11 cellular contexts compared by ENCODE assay signal in the genomic region with DNA sequence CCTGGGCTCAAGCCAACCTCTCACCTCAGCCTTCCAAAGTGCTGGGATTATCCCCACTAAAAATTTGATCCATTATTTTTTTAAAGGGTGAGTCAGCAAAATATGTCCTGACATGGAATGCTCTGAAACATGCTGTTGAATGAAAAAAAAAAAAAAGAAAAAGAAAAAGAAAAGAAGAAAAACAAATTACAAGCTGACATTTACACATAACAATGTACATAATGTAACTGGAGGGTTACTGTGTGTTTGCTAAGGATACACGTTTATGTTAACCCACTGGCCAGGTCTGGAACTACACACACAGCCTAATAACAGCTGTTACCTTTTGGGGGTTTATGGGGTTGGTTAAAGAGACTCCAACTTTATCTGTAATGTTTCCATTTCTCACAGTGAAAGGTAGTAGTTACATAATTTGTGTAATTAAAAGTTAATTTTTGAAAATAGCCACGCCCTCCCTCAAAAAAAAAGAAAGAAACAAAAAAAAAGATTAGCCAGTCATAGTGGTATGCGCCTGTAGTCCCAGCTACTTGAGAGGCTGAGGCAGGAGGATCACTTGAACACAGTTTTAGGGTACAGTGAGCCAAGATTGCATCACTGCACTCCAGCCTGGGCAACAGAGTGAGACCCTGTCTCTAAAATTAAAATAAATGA. TPM values are rescaled to one million over a fixed set of nuclear protein-coding genes. Genes with fewer than 3 reads are reported as not detected.
DNase-seq lines count a peak whose midpoint lies in the region; ATAC-seq and TF ChIP-seq lines count a peak whose summit lies in the region.
"Had no signal": no experiment of that assay in that cellular context is flagged by ENCODE, and none has a peak within 500 bp of the region (broad histone marks: within the 10 kb centered on the region; RNA-seq: fewer than 3 reads in every experiment).

No MANE protein-coding gene starts in this region.

- H2BK5ac ChIP-seq in mesenchymal stem cell (ENCODE audit: low read depth, low read length, poor library complexity, severe bottlenecking): no peak overlapping the region

- H3K79me2 ChIP-seq in DOHH2 (ENCODE audit: control insufficient read depth, low read length): no peaks in the 10 kb centered on the region
- H3K79me2 ChIP-seq in mammary epithelial cell (ENCODE audit: insufficient read depth, low read length): no peaks in the 10 kb centered on the region

- peaks cover 4% of the 10 kb centered on the region for H3K4me1 Mint-ChIP-seq in activated CD4-positive, alpha-beta memory T cell treated with anti-CD3 and anti-CD28 coated beads, Interleukin-2, amount 10 ng/mL, durations not matched to agents 7 days and 5 days
- H3K4me1 Mint-ChIP-seq in effector memory CD8-positive, alpha-beta T cell (ENCODE audit: low read depth in 2 of 2): no peaks in the 10 kb centered on the region
- H3K4me1 Mint-ChIP-seq: immature natural killer cell had no signal

- H3K27me3 Mint-ChIP-seq in activated CD4-positive, alpha-beta memory T cell treated with anti-CD3 and anti-CD28 coated beads, Interleukin-2, amount 10 ng/mL, durations not matched to agents 7 days and 5 days: peaks cover 5% of the 10 kb centered on the region
- H3K27me3 Mint-ChIP-seq in effector memory CD8-positive, alpha-beta T cell: peaks cover 5 to 12% of the 10 kb centered on the region in 2 donors

- no peak overlapping the region for H2BK15ac ChIP-seq in mesenchymal stem cell (ENCODE audit: low read depth, poor library complexity, severe bottlenecking)

- H3K36me3 Mint-ChIP-seq in activated CD4-positive, alpha-beta memory T cell treated with anti-CD3 and anti-CD28 coated beads, Interleukin-2, amount 10 ng/mL, durations not matched to agents 7 days and 5 days (ENCODE audit: low read depth): no peaks in the 10 kb centered on the region
- H3K36me3 Mint-ChIP-seq in effector memory CD8-positive, alpha-beta T cell (ENCODE audit: insufficient read depth): peaks cover 5% of the 10 kb centered on the region
- H3K36me3 Mint-ChIP-seq: immature natural killer cell had no signal

- H3F3A ChIP-seq in DOHH2 (ENCODE audit: control insufficient read depth, insufficient read depth): no peaks in the 10 kb centered on the region

- H4K20me1 ChIP-seq in DOHH2 (ENCODE audit: control insufficient read depth, insufficient read depth, low read depth, low read length): no peaks in the 10 kb centered on the region
- no peaks in the 10 kb centered on the region for H4K20me1 ChIP-seq in mammary epithelial cell (ENCODE audit: insufficient read depth, low read length)

- H2BK120ac ChIP-seq in mesenchymal stem cell (ENCODE audit: low read depth, low read length): no peak overlapping the region

- H3K27ac ChIP-seq in DOHH2 (ENCODE audit: low read depth, low read length): no peak overlapping the region
- H3K27ac ChIP-seq in mammary epithelial cell (ENCODE audit: insufficient read depth, low read depth, low read length): peak overlapping the region; percentile 36
- no peak overlapping the region for H3K27ac ChIP-seq in mesenchymal stem cell (ENCODE audit: low read length, poor library complexity, severe bottlenecking)

- CTCF ChIA-PET in mammary epithelial cell (lab: Charles Lee; ENCODE audit: low non-redundant PET): interaction anchor here (0.6 to 0.8 kb wide), 4 partner anchors 63 to 125 kb away, joined by 3 to 4 read pairs (median 4); no protein-coding TSS in a partner anchor
- CTCF ChIA-PET in activated CD4-positive, alpha-beta memory T cell treated with anti-CD3 and anti-CD28 coated beads, Interleukin-2, amount 10 ng/mL, durations not matched to agents 7 days and 5 days (lab: Charles Lee): interaction anchor here (0.7 to 5.2 kb wide), 6 partner anchors 10 to 318 kb away, joined by 3 to 22 read pairs (median 4); a partner anchor contains a TSS

- no peak overlapping the region for H3K18ac ChIP-seq in mesenchymal stem cell (ENCODE audit: low read depth in 1 of 2, low read length in 2 of 2)

- 67% methylated on average over 3 of the region's 3 CpGs for WGBS in mammary epithelial cell (ENCODE audit: low coverage, missing lambda C conversion rate)
- 95% methylated on average over 1 of the region's 3 CpGs for WGBS in mesenchymal stem cell

- H3K4me3 Mint-ChIP-seq in activated CD4-positive, alpha-beta memory T cell treated with anti-CD3 and anti-CD28 coated beads, Interleukin-2, amount 10 ng/mL, durations not matched to agents 7 days and 5 days: no peak overlapping the region
- H3K4me3 Mint-ChIP-seq in effector memory CD8-positive, alpha-beta T cell: no peak overlapping the region
- H3K4me3 Mint-ChIP-seq: immature natural killer cell had no signal

- no peaks in the 10 kb centered on the region for H3K27me3 ChIP-seq in DOHH2 (ENCODE audit: control insufficient read depth, low read length)
- H3K27me3 ChIP-seq in mammary epithelial cell (ENCODE audit: insufficient read depth, low read length): no peaks in the 10 kb centered on the region
- H3K27me3 ChIP-seq in mesenchymal stem cell (ENCODE audit: control insufficient read depth in 1 of 2, insufficient read depth in 1 of 2, low read length in 2 of 2): no peaks in the 10 kb centered on the region

- dilution Hi-C loops in mammary epithelial cell (cut with HindIII; ENCODE audit: low sequenced_read_pairs): no loop called here

- no peak overlapping the region for H3K4ac ChIP-seq in mesenchymal stem cell (ENCODE audit: low read depth in 1 of 2, low read length in 2 of 2)

- peak; percentile 22 for DNase-seq in Jurkat, Clone E6-1 (ENCODE audit: low read depth, low spot score)
- peak; percentile 58 for DNase-seq in mammary epithelial cell
- no peak for DNase-seq in mesenchymal stem cell
- no peak for DNase-seq in activated CD4-positive, alpha-beta memory T cell treated with anti-CD3 and anti-CD28 coated beads, Interleukin-2, amount 10 ng/mL, durations not matched to agents 7 days and 5 days
- no peak for DNase-seq in NCI-H1417 (lab: John Stamatoyannopoulos, UW)
- no peak for DNase-seq in effector memory CD8-positive, alpha-beta T cell
- DNase-seq: immature natural killer cell had no signal

- no peak overlapping the region for H2AK5ac ChIP-seq in mesenchymal stem cell (ENCODE audit: low read length, severe bottlenecking)

- H3K9me3 ChIP-seq in DOHH2 (ENCODE audit: control insufficient read depth, insufficient read depth, low read length): no peaks in the 10 kb centered on the region
- H3K9me3 ChIP-seq in mammary epithelial cell (replicated peaks; ENCODE audit: insufficient read depth, low read length): no peaks in the 10 kb centered on the region
- no peaks in the 10 kb centered on the region for H3K9me3 ChIP-seq in mesenchymal stem cell (ENCODE audit: control insufficient read depth, low read length)

- no peaks in the 10 kb centered on the region for H3K4me1 ChIP-seq in DOHH2 (ENCODE audit: control insufficient read depth, low read length)
- H3K4me1 ChIP-seq in mammary epithelial cell (ENCODE audit: insufficient read depth, low read length): peaks cover 32% of the 10 kb centered on the region
- H3K4me1 ChIP-seq in mesenchymal stem cell (ENCODE audit: control insufficient read depth, insufficient read depth, low read depth, low read length): peaks cover 15% of the 10 kb centered on the region

- TF ChIP-seq CTCF in DOHH2 (IDR thresholded peaks at IDR 0.05; ENCODE audit: low read depth, low read length, poor library complexity, severe bottlenecking) (peak; percentile 34), mammary epithelial cell (conservative IDR thresholded peaks at IDR 0.05 in 1 of 2, IDR thresholded peaks at IDR 0.05 in 1 of 2; ENCODE audit: extremely low read depth in 1 of 2, insufficient read depth in 1 of 2, low read depth in 1 of 2, low read length in 2 of 2) (peak; percentile 49 to 52)

- H3K9me2 ChIP-seq in DOHH2 (replicated peaks; ENCODE audit: control insufficient read depth, low read length): no peaks in the 10 kb centered on the region

- no peak overlapping the region for H4K8ac ChIP-seq in mesenchymal stem cell (ENCODE audit: low read length)

- no peaks in the 10 kb centered on the region for H3K9me3 Mint-ChIP-seq in activated CD4-positive, alpha-beta memory T cell treated with anti-CD3 and anti-CD28 coated beads, Interleukin-2, amount 10 ng/mL, durations not matched to agents 7 days and 5 days
- no peaks in the 10 kb centered on the region for H3K9me3 Mint-ChIP-seq in effector memory CD8-positive, alpha-beta T cell

- no peak for ATAC-seq in HG03025 (IDR thresholded peaks at IDR 0.05; ENCODE audit: low FRiP score, unreplicated experiment)
- no peak for ATAC-seq in effector memory CD8-positive, alpha-beta T cell (replicated peaks)
- ATAC-seq: activated CD4-positive, CD25-positive, alpha-beta regulatory T cell treated with anti-CD3 and anti-CD28 coated beads, Interleukin-2, amount 50 U/mL, for 24 hours had no signal

- no peak overlapping the region for H2BK12ac ChIP-seq in mesenchymal stem cell (ENCODE audit: low read length in 2 of 2)

- no peak overlapping the region for H3K9ac ChIP-seq in mammary epithelial cell (ENCODE audit: insufficient read depth, low read length)
- H3K9ac ChIP-seq in mesenchymal stem cell (ENCODE audit: low read length): peak overlapping the region; percentile 56

- H3K4me3 ChIP-seq in DOHH2 (ENCODE audit: low read length) (no peak overlapping the region), mammary epithelial cell (replicated peaks in 1 of 3; ENCODE audit: insufficient read depth in 1 of 3, low read depth in 2 of 3, low read length in 3 of 3) (no peak overlapping the region), mesenchymal stem cell (ENCODE audit: insufficient read depth in 1 of 2, low read depth in 1 of 2, low read length in 2 of 2) (no peak overlapping the region)
- H3K4me3 ChIP-seq in Jurkat, Clone E6-1 (ENCODE audit: low read length): no peak overlapping the region

- H3K23ac ChIP-seq in mesenchymal stem cell (ENCODE audit: low read length in 2 of 2): no peak overlapping the region

- H3K14ac ChIP-seq in mesenchymal stem cell (ENCODE audit: low read length in 2 of 2): no peak overlapping the region

- POLR2A ChIA-PET in activated CD4-positive, alpha-beta memory T cell treated with anti-CD3 and anti-CD28 coated beads, Interleukin-2, amount 10 ng/mL, durations not matched to agents 7 days and 5 days (lab: Charles Lee): interaction anchor here (1.9 kb wide), 1 partner anchor 121 kb away, joined by 6 read pairs; a partner anchor contains a TSS

- no peak overlapping the region for H4K91ac ChIP-seq in mesenchymal stem cell (ENCODE audit: low read length)

- no TSS peak for BruUV-seq in mammary epithelial cell (replicated peaks; lab: Mats Ljungman, UMichigan)

- in situ Hi-C loops in mammary epithelial cell (cut with MboI; ENCODE audit: low sequenced_read_pairs in 2 of 2): loop anchor here (5.0 to 25.0 kb wide), 2 partner anchors 64 to 314 kb away; no protein-coding TSS in a partner anchor

- no peaks in the 10 kb centered on the region for H3K79me1 ChIP-seq in mesenchymal stem cell (replicated peaks; ENCODE audit: low read length, poor library complexity, severe bottlenecking)

- intact Hi-C loops in mammary epithelial cell (cut with micrococcal nuclease): loop anchor here (5.0 kb wide), 1 partner anchor 74 kb away; no protein-coding TSS in a partner anchor

- H3K4me2 ChIP-seq in DOHH2 (ENCODE audit: low read length) (no peak overlapping the region), mammary epithelial cell (ENCODE audit: insufficient read depth, low read depth, low read length) (no peak overlapping the region), mesenchymal stem cell (ENCODE audit: low read length, poor library complexity, severe bottlenecking) (no peak overlapping the region)

- H3K27ac Mint-ChIP-seq in activated CD4-positive, alpha-beta memory T cell treated with anti-CD3 and anti-CD28 coated beads, Interleukin-2, amount 10 ng/mL, durations not matched to agents 7 days and 5 days: no peak overlapping the region
- no peak overlapping the region for H3K27ac Mint-ChIP-seq in effector memory CD8-positive, alpha-beta T cell
- H3K27ac Mint-ChIP-seq: immature natural killer cell had no signal

- no peaks in the 10 kb centered on the region for H3K36me3 ChIP-seq in DOHH2 (ENCODE audit: control insufficient read depth, low read length)
- H3K36me3 ChIP-seq in mammary epithelial cell (ENCODE audit: insufficient read depth, low read length): no peaks in the 10 kb centered on the region
- peaks cover 0 to 5% of the 10 kb centered on the region in 2 experiments for H3K36me3 ChIP-seq in mesenchymal stem cell (ENCODE audit: control insufficient read depth in 1 of 2, insufficient read depth in 2 of 2, low read depth in 1 of 2, low read length in 2 of 2)

- H2AFZ ChIP-seq in mammary epithelial cell (ENCODE audit: low read depth, low read length) (no peak overlapping the region), mesenchymal stem cell (ENCODE audit: low read depth, low read length) (no peak overlapping the region)

RNA-seq across cellular contexts. Expression of a gene that starts 3.1 kb away (rescaled TPM):
- polyA plus RNA-seq in Jurkat, Clone E6-1 (2012; ENCODE audit: insufficient read depth, insufficient read length): 1.5 TPM
- under 1 TPM in 1 of 2 donors, not detected in 1; 0.31 TPM for total RNA-seq in mammary epithelial cell
- 0.10 TPM for polyA plus RNA-seq in mammary epithelial cell
- not detected for polyA minus RNA-seq in mammary epithelial cell
- polyA plus RNA-seq in mesenchymal stem cell (2013, experiment 1 of 2): 0.12 TPM
- 0.07 TPM for polyA plus RNA-seq in mesenchymal stem cell (2013, experiment 2 of 2)
- not detected for total RNA-seq in activated CD4-positive, alpha-beta memory T cell treated with anti-CD3 and anti-CD28 coated beads, Interleukin-2, amount 10 ng/mL, durations not matched to agents 7 days and 5 days
- total RNA-seq: renal cortical epithelial cell had no signal
- polyA plus RNA-seq: immature natural killer cell had no signal

RNA-seq across cellular contexts. Expression of a gene that starts 22.0 kb away (rescaled TPM):
- polyA plus RNA-seq in Jurkat, Clone E6-1 (2012; ENCODE audit: insufficient read depth, insufficient read length): 17.6 TPM
- under 1 TPM in 1 of 2 donors, not detected in 1; under 0.01 TPM for total RNA-seq in mammary epithelial cell
- not detected for polyA plus RNA-seq in mammary epithelial cell
- not detected for polyA minus RNA-seq in mammary epithelial cell
- polyA plus RNA-seq in mesenchymal stem cell (2013, experiment 1 of 2): 0.03 TPM
- 0.03 TPM for polyA plus RNA-seq in mesenchymal stem cell (2013, experiment 2 of 2)
- total RNA-seq in activated CD4-positive, alpha-beta memory T cell treated with anti-CD3 and anti-CD28 coated beads, Interleukin-2, amount 10 ng/mL, durations not matched to agents 7 days and 5 days: 1 to 10 TPM; 3.2 to 3.5 TPM

RNA-seq across cellular contexts. Expression of a gene that starts 41.6 kb away (rescaled TPM):
- not detected for polyA plus RNA-seq in Jurkat, Clone E6-1 (2012; ENCODE audit: insufficient read depth, insufficient read length)
- 1 to 10 TPM; 4.3 to 5.9 TPM for total RNA-seq in mammary epithelial cell
- polyA plus RNA-seq in mammary epithelial cell: 1.5 TPM
- not detected for polyA minus RNA-seq in mammary epithelial cell
- polyA plus RNA-seq in mesenchymal stem cell (2013, experiment 1 of 2): 63.7 TPM
- polyA plus RNA-seq in mesenchymal stem cell (2013, experiment 2 of 2): 61.6 TPM
- total RNA-seq in activated CD4-positive, alpha-beta memory T cell treated with anti-CD3 and anti-CD28 coated beads, Interleukin-2, amount 10 ng/mL, durations not matched to agents 7 days and 5 days: 1 to 10 TPM; 3.7 to 4.0 TPM

Comparison
In these comparisons a context has a peak if more than half of its experiments do, and no peak if none do; other contexts are left out.
1. DNase-seq: peak in Jurkat, Clone E6-1 (single experiment) and mammary epithelial cell (single experiment); none in mesenchymal stem cell (single experiment), activated CD4-positive, alpha-beta memory T cell treated with anti-CD3 and anti-CD28 coated beads, Interleukin-2, amount 10 ng/mL, durations not matched to agents 7 days and 5 days (single experiment), NCI-H1417 (0 of 3) and effector memory CD8-positive, alpha-beta T cell (0 of 3).
2. RNA of a gene that starts 22.0 kb away (total RNA-seq): 3.2 to 3.5 TPM in activated CD4-positive, alpha-beta memory T cell treated with anti-CD3 and anti-CD28 coated beads, Interleukin-2, amount 10 ng/mL, durations not matched to agents 7 days and 5 days; under 0.01 TPM in mammary epithelial cell; every median in the first group is over 4 times any median in the second.